In the genomic region with DNA sequence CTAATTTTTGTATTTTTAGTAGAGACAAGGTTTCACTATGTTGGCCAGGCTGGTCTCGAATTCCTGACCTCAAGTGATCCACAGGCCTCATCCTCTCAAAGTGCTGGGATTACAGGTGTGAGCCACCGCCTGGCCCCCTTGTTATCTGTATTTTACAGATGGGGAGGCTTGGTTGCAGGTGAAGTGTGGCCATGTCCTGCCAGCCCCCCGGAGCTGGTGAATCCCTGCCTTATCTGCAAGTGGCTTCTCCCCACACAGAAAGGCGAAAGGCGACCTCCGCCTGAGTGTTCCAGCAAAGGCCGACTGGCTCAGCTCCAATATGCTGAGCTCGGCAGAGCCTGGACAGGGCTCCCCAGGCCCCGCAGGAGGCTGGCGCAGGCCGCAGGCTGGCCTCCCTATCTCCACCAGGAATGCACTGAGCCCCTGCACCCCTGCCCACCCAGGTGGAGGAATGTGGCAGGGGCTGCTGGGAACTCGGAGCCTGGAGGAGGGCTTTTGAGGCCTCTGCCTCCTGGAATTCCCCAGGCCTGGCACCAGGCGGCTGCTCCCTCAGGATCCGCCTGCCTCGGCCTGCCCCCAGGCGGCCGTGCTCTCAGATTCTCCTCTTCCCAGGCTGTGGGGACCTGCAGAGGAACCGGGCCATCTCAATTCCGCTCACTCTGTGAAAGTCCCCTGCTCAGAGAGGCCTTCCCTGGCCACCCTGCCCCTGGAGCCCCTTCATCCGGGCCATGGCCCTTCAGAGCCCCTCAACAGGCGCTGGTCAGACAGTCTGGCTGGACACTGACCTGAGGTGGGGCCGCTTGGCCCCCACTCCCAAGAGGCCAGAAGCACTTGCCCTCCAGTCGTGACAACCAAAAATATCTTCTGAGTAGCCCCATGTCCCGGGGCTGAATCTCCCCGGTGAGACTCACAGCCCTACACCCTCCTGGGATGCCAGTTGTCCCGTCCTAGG, we compare ENCODE assay signal across 10 cellular contexts. TPM values are rescaled to one million over a fixed set of nuclear protein-coding genes. Genes with fewer than 3 reads are reported as not detected.
DNase-seq lines count a peak whose midpoint lies in the region; ATAC-seq and TF ChIP-seq lines count a peak whose summit lies in the region.
"Had no signal": no experiment of that assay in that cellular context is flagged by ENCODE, and none has a peak within 500 bp of the region (broad histone marks: within the 10 kb centered on the region; RNA-seq: fewer than 3 reads in every experiment).

No MANE protein-coding gene starts in this region.

- no peak overlapping the region for H3K4me3 Mint-ChIP-seq in T-helper 2 cell treated with Interferon-gamma antibody and Interleukin-4, amounts not matched to agents 5 μg/mL and 100 μg/mL, for 36 hours

- H3K9me3 Mint-ChIP-seq in T-helper 2 cell treated with Interferon-gamma antibody and Interleukin-4, amounts not matched to agents 5 μg/mL and 100 μg/mL, for 36 hours: no peaks in the 10 kb centered on the region

- DNase-seq in Daoy (ENCODE audit: low read depth) (peak; percentile 82), amniotic epithelial cell (ENCODE audit: low read depth) (peak; percentile 93), left cardiac atrium (peak; percentile 68), psoas muscle (peak in 1 of 2 donors; percentile 72), NCI-H187 (lab: John Stamatoyannopoulos, UW) (no peak), HAP-1 (ENCODE audit: low spot score in 2 of 2) (no peak)
- no peak for DNase-seq in T-helper 2 cell treated with Interferon-gamma antibody and Interleukin-4, amounts not matched to agents 5 μg/mL and 100 μg/mL, for 36 hours (ENCODE audit: low spot score)

- H3K4me3 ChIP-seq in psoas muscle: peak overlapping the region; percentile 8
- no peak overlapping the region for H3K4me3 ChIP-seq in HAP-1

- no peaks in the 10 kb centered on the region for H3K36me3 Mint-ChIP-seq in T-helper 2 cell treated with Interferon-gamma antibody and Interleukin-4, amounts not matched to agents 5 μg/mL and 100 μg/mL, for 36 hours (ENCODE audit: low read depth)

- H3K36me3 ChIP-seq in psoas muscle (ENCODE audit: insufficient read depth in 1 of 2, low read depth in 1 of 2) (no peaks in the 10 kb centered on the region), HAP-1 (replicated peaks) (no peaks in the 10 kb centered on the region)

- WGBS in psoas muscle, 3 donors: 38 to 58% (median 41%) methylated on average over 26 of the region's 26 CpGs

- peaks cover 3% of the 10 kb centered on the region for H3K27me3 Mint-ChIP-seq in T-helper 2 cell treated with Interferon-gamma antibody and Interleukin-4, amounts not matched to agents 5 μg/mL and 100 μg/mL, for 36 hours (ENCODE audit: low read depth)

- peaks cover 1% of the 10 kb centered on the region for H3K4me1 Mint-ChIP-seq in T-helper 2 cell treated with Interferon-gamma antibody and Interleukin-4, amounts not matched to agents 5 μg/mL and 100 μg/mL, for 36 hours (ENCODE audit: low read depth)

- TF ChIP-seq CTCF in psoas muscle (IDR thresholded peaks at IDR 0.05): peak; percentile 62

- peak overlapping the region; percentile 52 for H3K27ac ChIP-seq in psoas muscle

- no peaks in the 10 kb centered on the region for H3K9me3 ChIP-seq in psoas muscle
- H3K9me3 ChIP-seq in HAP-1: no peaks in the 10 kb centered on the region

- H3K27me3 ChIP-seq in psoas muscle (ENCODE audit: insufficient read depth in 3 of 3, low read length in 2 of 3): no peaks in the 10 kb centered on the region
- H3K27me3 ChIP-seq in HAP-1 (ENCODE audit: low read depth): no peaks in the 10 kb centered on the region

- intact Hi-C loops in left cardiac atrium (cut with DNase I) (no loop called here), psoas muscle (cut with DNase I) (loop anchor here in 1 of 2 donors (5.0 kb wide), 1 partner anchor 34 kb away; no protein-coding TSS in a partner anchor)

- in situ Hi-C loops in HAP-1 (cut with MboI; ENCODE audit: low sequenced_read_pairs): no loop called here

- H3K4me1 ChIP-seq in psoas muscle (peaks cover 17% of the 10 kb centered on the region), HAP-1 (no peaks in the 10 kb centered on the region)

- peak; percentile 78 to 80 for ATAC-seq in left cardiac atrium
- ATAC-seq in psoas muscle: peak; percentile 80 to 91 (median 90)
- ATAC-seq in GM18498 (IDR thresholded peaks at IDR 0.05; ENCODE audit: unreplicated experiment): no peak

- H3K27ac Mint-ChIP-seq in T-helper 2 cell treated with Interferon-gamma antibody and Interleukin-4, amounts not matched to agents 5 μg/mL and 100 μg/mL, for 36 hours: no peak overlapping the region

RNA-seq across cellular contexts. Expression of a gene that starts 9.3 kb away (rescaled TPM):
- 3.1 and 9.6 TPM in 2 replicates for total RNA-seq in Daoy (2014; rRNA removed; shearing (Covaris generic))
- total RNA-seq in left cardiac atrium (100 to 1,000 TPM in 1 of 2 donors, 10 to 100 TPM in 1; 70.4 to 113 TPM), psoas muscle (10 to 100 TPM; 27.2 to 74.6 (median 46.5) TPM)
- polyA plus RNA-seq in psoas muscle: 10 to 100 TPM; 14.4 to 40.5 (median 23.3) TPM

RNA-seq across cellular contexts. Expression of a gene that starts 10.5 kb away (rescaled TPM):
- total RNA-seq in Daoy (2014; rRNA removed; shearing (Covaris generic)): 1,690 and 2,894 TPM in 2 replicates
- total RNA-seq in left cardiac atrium: 100 to 1,000 TPM; 733 to 750 TPM
- 1,000 to 10,000 TPM in 3 of 4 donors, 100 to 1,000 TPM in 1; 602 to 1,206 (median 1,044) TPM for total RNA-seq in psoas muscle
- polyA plus RNA-seq in psoas muscle: 1,000 to 10,000 TPM; 3,473 to 5,162 (median 3,791) TPM

RNA-seq across cellular contexts. Expression of a gene that starts 30.7 kb away (rescaled TPM):
- total RNA-seq in Daoy (2014; rRNA removed; shearing (Covaris generic)): 2.0 and 3.8 TPM in 2 replicates
- total RNA-seq in left cardiac atrium: 10 to 100 TPM; 20.6 to 25.3 TPM
- total RNA-seq in psoas muscle: 1 to 10 TPM; 3.0 to 4.2 (median 3.9) TPM
- 1 to 10 TPM; 2.4 to 4.3 (median 3.5) TPM for polyA plus RNA-seq in psoas muscle

RNA-seq across cellular contexts. Expression of a gene that starts 51.0 kb away (rescaled TPM):
- not detected in 2 replicates for total RNA-seq in Daoy (2014; rRNA removed; shearing (Covaris generic))
- total RNA-seq in left cardiac atrium (not detected), psoas muscle (not detected)
- under 1 TPM in 2 of 3 donors, not detected in 1; 0.03 to 0.08 TPM for polyA plus RNA-seq in psoas muscle
- total RNA-seq: dermis microvascular lymphatic vessel endothelial cell, pulmonary artery endothelial cell had no signal

Comparison
In these comparisons a context has a peak if more than half of its experiments do, and no peak if none do; other contexts are left out.
1. DNase-seq: peak in Daoy (single experiment), amniotic epithelial cell (single experiment) and left cardiac atrium (single experiment); none in NCI-H187 (0 of 2), T-helper 2 cell treated with Interferon-gamma antibody and Interleukin-4, amounts not matched to agents 5 μg/mL and 100 μg/mL, for 36 hours (single experiment) and HAP-1 (0 of 2).